Comparison of ENCODE assay signal across 20 cellular contexts in the genomic region with DNA sequence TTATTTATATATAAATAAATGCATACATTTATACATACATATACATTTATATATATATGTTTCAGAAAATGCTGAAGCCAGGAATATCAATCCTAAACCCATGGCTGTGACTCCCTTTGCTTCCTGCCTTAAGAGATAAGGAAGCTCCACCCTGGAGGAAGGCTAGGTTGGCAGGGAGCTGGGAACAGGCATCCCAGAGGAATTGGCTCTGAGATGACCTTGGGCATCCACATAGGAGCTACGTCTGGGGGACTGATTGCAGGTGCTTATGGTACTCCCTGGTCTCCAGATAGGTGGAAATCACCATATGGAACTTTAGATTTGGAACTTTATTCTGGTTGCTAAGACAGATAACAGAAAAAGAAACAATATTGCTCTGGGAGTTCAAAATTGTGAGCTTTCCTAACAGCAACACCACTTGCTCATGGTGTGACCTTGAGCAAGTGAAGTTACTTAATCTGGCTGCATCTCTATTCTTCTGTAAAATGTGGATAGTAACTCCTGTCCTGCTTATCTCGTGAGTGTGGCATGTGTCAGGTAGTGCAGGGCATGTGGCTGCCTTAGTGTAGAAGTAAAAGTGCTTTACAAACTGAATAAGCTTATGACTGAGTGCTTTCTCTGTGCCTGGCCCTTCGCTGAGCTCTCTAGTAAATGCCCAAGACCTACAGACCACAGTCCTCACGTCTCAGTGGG.
"Had no signal": no experiment of that assay in that cellular context is flagged by ENCODE, and none has a peak within 500 bp of the region (broad histone marks: within the 10 kb centered on the region; RNA-seq: fewer than 3 reads in every experiment).

No MANE protein-coding gene starts in this region.

- H3K36me3 ChIP-seq: prostate gland, stomach had no signal

- H3K4me3 Mint-ChIP-seq: endodermal cell; naive thymus-derived CD8-positive, alpha-beta T cell; neural crest cell had no signal

- H3K36me3 Mint-ChIP-seq: naive thymus-derived CD8-positive, alpha-beta T cell had no signal

- H3K9me3 Mint-ChIP-seq: endodermal cell had no signal

- DNase-seq: cerebellar nuclear complex; effector CD4-positive, alpha-beta T cell; endodermal cell; erythroblast; foreskin keratinocyte; head of caudate nucleus; hippocampal formation; left colon; left ventricle myocardium superior; naive thymus-derived CD8-positive, alpha-beta T cell; small intestine; stimulated activated CD4-positive, alpha-beta T cell treated with anti-CD3 and anti-CD28 coated beads, Interleukin-12 subunit alpha, Interleukin-12 subunit beta, amount 100 ng/mL, for 4 hours; stimulated activated naive CD4-positive, alpha-beta T cell; stomach; substantia nigra; trophoblast cell had no signal

- H3K27ac Mint-ChIP-seq: endodermal cell; naive thymus-derived CD8-positive, alpha-beta T cell had no signal

- H3K4me1 ChIP-seq: foreskin keratinocyte, prostate gland, stomach had no signal

- ATAC-seq: foreskin keratinocyte; left colon; left ventricle myocardium superior; naive thymus-derived CD8-positive, alpha-beta T cell had no signal

- H3K27me3 ChIP-seq: foreskin keratinocyte, stomach had no signal

- H3K9me3 ChIP-seq: prostate gland, stomach had no signal

- H3K4me1 Mint-ChIP-seq: naive thymus-derived CD8-positive, alpha-beta T cell; neural crest cell had no signal

- H3K4me3 ChIP-seq: coronary artery, lung, prostate gland, stomach had no signal

- H3K27ac ChIP-seq: coronary artery, foreskin keratinocyte, prostate gland, stomach had no signal
